Comparison of ENCODE assay signal across 1 cellular context in genomic region chr7:140526901-140527664, GRCh38.
A peak's percentile ranks its signal among the peaks of the same experiment; 100 is the strongest.
TF ChIP-seq lines count a peak whose summit lies in the region.

No MANE protein-coding gene starts in this region.

TF ChIP-seq in HepG2, 621 proteins besides CTCF, POLR2A, EP300 and RAD21 (continued from another document):
- TF ChIP-seq ZBTB33 (CRISPR knock-in tag; IDR thresholded peaks at IDR 0.05), result peak; percentile 92
- TF ChIP-seq, protein P1, sequence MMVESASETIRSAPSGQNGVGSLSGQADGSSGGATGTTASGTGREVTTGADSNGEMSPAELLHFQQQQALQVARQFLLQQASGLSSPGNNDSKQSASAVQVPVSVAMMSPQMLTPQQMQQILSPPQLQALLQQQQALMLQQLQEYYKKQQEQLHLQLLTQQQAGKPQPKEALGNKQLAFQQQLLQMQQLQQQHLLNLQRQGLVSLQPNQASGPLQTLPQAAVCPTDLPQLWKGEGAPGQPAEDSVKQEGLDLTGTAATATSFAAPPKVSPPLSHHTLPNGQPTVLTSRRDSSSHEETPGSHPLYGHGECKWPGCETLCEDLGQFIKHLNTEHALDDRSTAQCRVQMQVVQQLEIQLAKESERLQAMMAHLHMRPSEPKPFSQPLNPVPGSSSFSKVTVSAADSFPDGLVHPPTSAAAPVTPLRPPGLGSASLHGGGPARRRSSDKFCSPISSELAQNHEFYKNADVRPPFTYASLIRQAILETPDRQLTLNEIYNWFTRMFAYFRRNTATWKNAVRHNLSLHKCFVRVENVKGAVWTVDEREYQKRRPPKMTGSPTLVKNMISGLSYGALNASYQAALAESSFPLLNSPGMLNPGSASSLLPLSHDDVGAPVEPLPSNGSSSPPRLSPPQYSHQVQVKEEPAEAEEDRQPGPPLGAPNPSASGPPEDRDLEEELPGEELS (CRISPR knock-in tag; IDR thresholded peaks at IDR 0.05), result no peak
- no peak for TF ChIP-seq KAT8 (CRISPR knock-in tag; IDR thresholded peaks at IDR 0.05)
- TF ChIP-seq, protein P2, sequence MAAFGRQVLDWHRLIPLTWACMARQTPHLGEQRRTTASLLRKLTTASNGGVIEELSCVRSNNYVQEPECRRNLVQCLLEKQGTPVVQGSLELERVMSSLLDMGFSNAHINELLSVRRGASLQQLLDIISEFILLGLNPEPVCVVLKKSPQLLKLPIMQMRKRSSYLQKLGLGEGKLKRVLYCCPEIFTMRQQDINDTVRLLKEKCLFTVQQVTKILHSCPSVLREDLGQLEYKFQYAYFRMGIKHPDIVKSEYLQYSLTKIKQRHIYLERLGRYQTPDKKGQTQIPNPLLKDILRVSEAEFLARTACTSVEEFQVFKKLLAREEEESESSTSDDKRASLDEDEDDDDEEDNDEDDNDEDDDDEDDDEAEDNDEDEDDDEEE (CRISPR knock-in tag; IDR thresholded peaks at IDR 0.05), result no peak
- TF ChIP-seq FLYWCH1 (CRISPR knock-in tag; IDR thresholded peaks at IDR 0.05), result no peak
